ENCODE assay signal across 7 cellular contexts in the genomic region with DNA sequence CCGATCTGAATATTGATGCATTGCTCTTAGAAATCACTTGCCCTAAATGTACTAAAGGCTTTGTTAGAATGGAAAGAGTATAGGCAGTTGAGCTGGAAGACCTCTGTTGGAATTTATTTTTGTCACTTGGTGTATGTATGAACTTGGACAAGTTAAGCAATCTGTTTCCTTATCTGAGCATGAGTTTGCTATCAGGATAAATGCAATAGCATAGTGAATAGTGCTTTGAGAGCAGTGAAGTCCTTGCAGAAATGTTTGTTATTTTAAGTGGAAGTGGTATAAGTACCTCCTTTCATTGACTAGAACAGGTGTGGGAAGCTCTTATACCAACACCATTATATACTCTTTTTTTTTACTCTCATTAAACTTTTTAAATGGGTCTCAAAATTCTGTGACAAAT.
"Had no signal": no experiment of that assay in that cellular context is flagged by ENCODE, and none has a peak within 500 bp of the region (broad histone marks: within the 10 kb centered on the region; RNA-seq: fewer than 3 reads in every experiment).

No MANE protein-coding gene starts in this region.

- ATAC-seq: HCT116, K562 had no signal

- H3K4me3 ChIP-seq: HAP-1, K562 had no signal

- H3K9me3 ChIP-seq: HAP-1 had no signal

- H3K4me1 ChIP-seq: HAP-1 had no signal

- H3K36me3 ChIP-seq: HAP-1 had no signal

- DNase-seq: GOT3, H7, HFFc6, IMR-90 had no signal
